Comparison of ENCODE assay signal across 26 cellular contexts in the genomic region with DNA sequence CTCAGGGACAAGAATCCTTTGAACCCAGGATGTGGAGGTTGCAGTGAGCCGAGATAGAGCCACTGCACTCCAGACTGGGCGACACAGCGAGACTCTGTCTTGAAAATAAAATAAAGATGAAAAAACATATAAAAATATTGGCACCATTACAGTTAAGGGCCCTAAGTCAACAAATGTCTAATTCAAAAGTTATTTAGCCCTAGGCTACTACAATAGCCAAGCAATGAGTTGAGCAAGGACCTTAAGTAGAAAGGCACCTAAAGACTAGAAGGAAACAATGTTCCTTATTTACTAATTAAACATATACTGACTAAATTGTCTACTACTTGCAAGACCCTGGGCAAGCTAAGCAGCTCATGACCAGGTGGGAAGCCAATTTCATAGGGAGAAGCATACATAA. TPM values are rescaled to one million over a fixed set of nuclear protein-coding genes. Genes with fewer than 3 reads are reported as not detected.
DNase-seq lines count a peak whose midpoint lies in the region; ATAC-seq, FAIRE-seq and TF ChIP-seq lines count a peak whose summit lies in the region.
"Had no signal": no experiment of that assay in that cellular context is flagged by ENCODE, and none has a peak within 500 bp of the region (broad histone marks: within the 10 kb centered on the region; RNA-seq: fewer than 3 reads in every experiment).

No MANE protein-coding gene starts in this region.

- POLR2A ChIA-PET in IMR-90 (lab: Charles Lee; ENCODE audit: unreplicated experiment) = no interaction called here

- H2AFZ ChIP-seq in IMR-90 (replicated peaks; ENCODE audit: low read length, poor library complexity) (no peak overlapping the region), keratinocyte (ENCODE audit: control insufficient read depth, low read length) (no peak overlapping the region)

- H3K4me2 ChIP-seq in IMR-90 (ENCODE audit: low read depth, low read length) = no peak overlapping the region
- peak overlapping the region; percentile 43 for H3K4me2 ChIP-seq in keratinocyte (ENCODE audit: control insufficient read depth, extremely low read depth, insufficient read depth, low read depth, low read length)

- dilution Hi-C loops in IMR-90 (cut with HindIII; ENCODE audit: low sequenced_read_pairs, unreplicated experiment) (no loop called here), keratinocyte (cut with MboI; ENCODE audit: extremely low pct_ligation_motif_present, low sequenced_read_pairs) (no loop called here)

- H3K27ac ChIP-seq in 22Rv1 = peak overlapping the region; percentile 53
- no peak overlapping the region for H3K27ac ChIP-seq in IMR-90 (ENCODE audit: insufficient read depth, low read length)
- H3K27ac ChIP-seq in keratinocyte (ENCODE audit: control insufficient read depth, insufficient read depth, low read length) = no peak overlapping the region
- H3K27ac ChIP-seq: SJCRH30 had no signal

- H2BK15ac ChIP-seq in IMR-90 (ENCODE audit: low read depth, low read length) = no peak overlapping the region

- no peak overlapping the region for H4K91ac ChIP-seq in IMR-90 (ENCODE audit: insufficient read depth, low read depth, low read length)

- H3K56ac ChIP-seq in IMR-90 (ENCODE audit: extremely low read depth, insufficient read depth, low read length) = no peak overlapping the region

- no peak overlapping the region for H2BK5ac ChIP-seq in IMR-90 (ENCODE audit: low read depth, low read length, poor library complexity, severe bottlenecking)

- H3K4me3 ChIP-seq in IMR-90 (ENCODE audit: insufficient read depth, low read depth, low read length) (no peak overlapping the region), keratinocyte (ENCODE audit: control insufficient read depth in 2 of 3, extremely low read depth in 1 of 3, insufficient read depth in 2 of 3, low read depth in 1 of 3, low read length in 3 of 3) (no peak overlapping the region)
- H3K4me3 ChIP-seq: SJCRH30 had no signal

- H2AK5ac ChIP-seq in IMR-90 (ENCODE audit: low read depth, low read length) = no peak overlapping the region

- CTCF ChIA-PET in IMR-90 (lab: Yijun Ruan, JAX) = no interaction called here

- no peak overlapping the region for H2BK20ac ChIP-seq in IMR-90 (ENCODE audit: low read depth, low read length)

- TF ChIP-seq RAD21 in IMR-90 (IDR thresholded peaks at IDR 0.05; ENCODE audit: low read length) = no peak

- H3K9me3 Mint-ChIP-seq in brain = peaks cover 0 to 5% (median 4%) of the 10 kb centered on the region in 5 experiments
- H3K9me3 Mint-ChIP-seq: CD8-positive, alpha-beta T cell; mesothelial cell of epicardium; T-helper 2 cell treated with Interferon-gamma antibody and Interleukin-4, amounts not matched to agents 5 μg/mL and 100 μg/mL, for 36 hours had no signal

- H4K20me1 ChIP-seq in IMR-90 (ENCODE audit: insufficient read depth, low read length) = peaks cover 3% of the 10 kb centered on the region; the same call in 1 of the 2 replicates
- H4K20me1 ChIP-seq in keratinocyte (ENCODE audit: control insufficient read depth, extremely low read depth, insufficient read depth, low read length) = no peaks in the 10 kb centered on the region

- H3K9ac ChIP-seq in IMR-90 (ENCODE audit: low read depth, low read length) = no peak overlapping the region
- no peak overlapping the region for H3K9ac ChIP-seq in keratinocyte (ENCODE audit: control insufficient read depth, extremely low read depth, insufficient read depth, low read length)

- peak overlapping the region in 2 of 5 experiments; percentile 65 to 75 for H3K27ac Mint-ChIP-seq in brain
- H3K27ac Mint-ChIP-seq: CD8-positive, alpha-beta T cell; mesothelial cell of epicardium; T-helper 2 cell treated with Interferon-gamma antibody and Interleukin-4, amounts not matched to agents 5 μg/mL and 100 μg/mL, for 36 hours had no signal

- H4K5ac ChIP-seq in IMR-90 (ENCODE audit: low read depth, low read length) = no peak overlapping the region

- no TSS peak for BruUV-seq in IMR-90 (replicated peaks; lab: Mats Ljungman, UMichigan)

- H3K4me1 ChIP-seq in IMR-90 (ENCODE audit: control insufficient read depth, insufficient read depth, low read length) (no peaks in the 10 kb centered on the region; the same call in 1 of the 2 replicates), keratinocyte (ENCODE audit: control insufficient read depth, extremely low read depth, insufficient read depth, low read length) (peaks cover 5% of the 10 kb centered on the region)
- H3K4me1 ChIP-seq: SJCRH30 had no signal

- no peak overlapping the region for H2AK9ac ChIP-seq in IMR-90 (replicated peaks; ENCODE audit: low read depth, low read length, poor library complexity)

- no peak overlapping the region for H3K4ac ChIP-seq in IMR-90 (ENCODE audit: low read depth, low read length)

- in situ Hi-C loops in IMR-90 (cut with MboI; ENCODE audit: low sequenced_read_pairs) = no loop called here

- peaks cover 6 to 12% of the 10 kb centered on the region in 2 experiments; a peak in 3 of 4 replicates for H3K79me1 ChIP-seq in IMR-90 (ENCODE audit: low read depth in 1 of 2, low read length in 2 of 2)

- H3K79me2 ChIP-seq in keratinocyte (ENCODE audit: control insufficient read depth, insufficient read depth, low read length) = no peaks in the 10 kb centered on the region

- peaks cover 18% of the 10 kb centered on the region for H3K27me3 Mint-ChIP-seq in brain

- intact Hi-C loops in IMR-90 (cut with micrococcal nuclease) = no loop called here

- no peak overlapping the region for H3K18ac ChIP-seq in IMR-90 (ENCODE audit: low read depth, low read length)

- H3K4me3 Mint-ChIP-seq in brain = peak overlapping the region; percentile 90 to 99 (median 97)
- H3K4me3 Mint-ChIP-seq: CD8-positive, alpha-beta T cell; T-helper 2 cell treated with Interferon-gamma antibody and Interleukin-4, amounts not matched to agents 5 μg/mL and 100 μg/mL, for 36 hours had no signal

- DNase-seq in IMR-90 (peak; percentile 38), keratinocyte (ENCODE audit: low read depth, low spot score) (no peak), SHP77 treated with DMSO at 0.1 percent for 48 hours (lab: John Stamatoyannopoulos, UW) (no peak)
- DNase-seq in activated T-cell treated with anti-CD3 and anti-CD28 coated beads, Interleukin-2, amount 50 U/mL, for 1 hour = no peak
- DNase-seq: activated CD4-positive, alpha-beta T cell treated with anti-CD3 and anti-CD28 coated beads for 1 hour; activated effector memory CD4-positive, alpha-beta T cell treated with Interleukin-2 at 50 U/mL for 16 hours; amniotic stem cell; CD8-positive, alpha-beta T cell; MM.1S; NCI-H1694; NCI-H446; SJCRH30; stimulated activated CD4-positive, alpha-beta T cell treated with anti-CD3 and anti-CD28 coated beads, Interleukin-2, amount 100 ng/mL, for 24 hours; substantia nigra had no signal

- H3K4me1 Mint-ChIP-seq in brain = peaks cover 46% of the 10 kb centered on the region

- H3K14ac ChIP-seq in IMR-90 (replicated peaks; ENCODE audit: low read depth, low read length) = no peak overlapping the region; the same call in 1 of the 2 replicates

- TF ChIP-seq POLR2A in IMR-90 (IDR thresholded peaks at IDR 0.05; ENCODE audit: low read depth, low read length) = no peak

- H3K36me3 Mint-ChIP-seq in brain = peaks cover 17% of the 10 kb centered on the region
- H3K36me3 Mint-ChIP-seq: mesothelial cell of epicardium had no signal

- no peak for FAIRE-seq in keratinocyte (lab: Jason Lieb, UNC)
- FAIRE-seq: colon, endometrium, HTR-8/SVneo had no signal

- ATAC-seq in IMR-90 (ENCODE audit: low read depth) (no peak), GM19463 (IDR thresholded peaks at IDR 0.05; ENCODE audit: unreplicated experiment) (no peak), GM19328 (IDR thresholded peaks at IDR 0.05; ENCODE audit: unreplicated experiment) (no peak)
- ATAC-seq: CD8-positive, alpha-beta T cell; HCT116; sciatic nerve had no signal

- no peak overlapping the region for H4K8ac ChIP-seq in IMR-90 (ENCODE audit: low read depth in 2 of 2, low read length in 2 of 2)

- no peak overlapping the region for H2BK120ac ChIP-seq in IMR-90 (ENCODE audit: low read depth, low read length)

- H3K27me3 ChIP-seq in IMR-90 (ENCODE audit: control insufficient read depth, insufficient read depth, low read length) (no peaks in the 10 kb centered on the region), keratinocyte (ENCODE audit: control insufficient read depth, extremely low read depth, insufficient read depth, low read length) (peaks cover 5% of the 10 kb centered on the region)
- H3K27me3 ChIP-seq: SJCRH30 had no signal

- no peaks in the 10 kb centered on the region for H3K9me1 ChIP-seq in IMR-90 (ENCODE audit: insufficient read depth, low read length)
- no peaks in the 10 kb centered on the region for H3K9me1 ChIP-seq in keratinocyte (ENCODE audit: control insufficient read depth, extremely low read depth, insufficient read depth, low read length)

- H3K23ac ChIP-seq in IMR-90 (ENCODE audit: low read depth, low read length) = no peak overlapping the region

- no peaks in the 10 kb centered on the region for H3K9me3 ChIP-seq in IMR-90 (ENCODE audit: control insufficient read depth, insufficient read depth, low read length)
- no peaks in the 10 kb centered on the region for H3K9me3 ChIP-seq in keratinocyte (ENCODE audit: control insufficient read depth, low read depth, low read length)
- H3K9me3 ChIP-seq: SJCRH30 had no signal

- no CpG with 5 or more reads among the region's 3 CpGs for WGBS in IMR-90 (ENCODE audit: extremely low coverage in 2 of 2, insufficient read length in 1 of 2), 2 experiments

- TF ChIP-seq CTCF in 22Rv1 (IDR thresholded peaks at IDR 0.05) (no peak), IMR-90 (conservative IDR thresholded peaks at IDR 0.05; ENCODE audit: low read depth, low read length) (no peak), brain (conservative IDR thresholded peaks at IDR 0.05) (no peak), keratinocyte (optimal IDR thresholded peaks at IDR 0.05 in 1 of 3, IDR thresholded peaks at IDR 0.05 in 1 of 3, conservative IDR thresholded peaks at IDR 0.05 in 1 of 3; ENCODE audit: extremely low read depth in 1 of 3, insufficient read depth in 2 of 3, low read length in 3 of 3) (no peak)

- H3K36me3 ChIP-seq in IMR-90 (ENCODE audit: control insufficient read depth, insufficient read depth, low read length) (no peaks in the 10 kb centered on the region), keratinocyte (ENCODE audit: control insufficient read depth in 2 of 2, extremely low read depth in 1 of 2, insufficient read depth in 2 of 2, low read length in 2 of 2) (no peaks in the 10 kb centered on the region)
- H3K36me3 ChIP-seq: SJCRH30 had no signal

RNA-seq across cellular contexts. Expression of gene PIK3R3, which starts 4.1 kb away (rescaled TPM):
- total RNA-seq in IMR-90 (2012; rRNA removed) = 9.9 and 14.7 TPM in 2 replicates
- 4.3 and 5.3 TPM in 2 replicates for polyA plus RNA-seq in IMR-90 (2012; rRNA removed)
- polyA plus RNA-seq in IMR-90 (2012; cell fraction: cytosol; rRNA removed) = 1.7 and 2.0 TPM in 2 replicates
- polyA plus RNA-seq in IMR-90 (2012; cell fraction: nucleus; rRNA removed; ENCODE audit: low replicate concordance) = 1.6 and 6.0 TPM in 2 replicates
- polyA plus RNA-seq in brain (ENCODE audit: insufficient read depth, low read depth, low replicate concordance) = 43.0 TPM
- polyA plus RNA-seq in keratinocyte = 6.8 to 11.9 TPM (median 11.7 TPM) in 3 replicates
- polyA plus RNA-seq in keratinocyte (2011; ENCODE audit: low read depth) = 1.7 TPM
- 6.5 and 9.3 TPM in 2 replicates for polyA plus RNA-seq in keratinocyte (2011; cell fraction: cytosol; rRNA removed)
- polyA plus RNA-seq in keratinocyte (2011; cell fraction: nucleus; rRNA removed) = 10.5 and 12.5 TPM in 2 replicates
- polyA plus RNA-seq in keratinocyte (2012; ENCODE audit: low replicate concordance) = 2.9 and 9.7 TPM in 2 replicates
- polyA minus RNA-seq in keratinocyte = 6.6 to 22.0 TPM (median 16.7 TPM) in 3 replicates
- 10.0 TPM for polyA minus RNA-seq in keratinocyte (2011; cell fraction: cytosol; rRNA and poly(A)+ RNA removed)
- polyA minus RNA-seq in keratinocyte (2011; cell fraction: nucleus; rRNA and poly(A)+ RNA removed) = 11.1 and 21.7 TPM in 2 replicates

RNA-seq across cellular contexts. Expression of gene TSPAN1, which starts 46.6 kb away (rescaled TPM):
- 0.18 TPM in 1 of 2 replicates, not detected in the other for total RNA-seq in IMR-90 (2012; rRNA removed)
- polyA plus RNA-seq in IMR-90 (2012; rRNA removed) (0.82 and 0.89 TPM in 2 replicates), brain (ENCODE audit: insufficient read depth, low read depth, low replicate concordance) (9.4 TPM), keratinocyte (312 to 376 TPM (median 362 TPM) in 3 replicates)
- 0.08 and 0.44 TPM in 2 replicates for polyA plus RNA-seq in IMR-90 (2012; cell fraction: cytosol; rRNA removed)
- polyA plus RNA-seq in IMR-90 (2012; cell fraction: nucleus; rRNA removed; ENCODE audit: low replicate concordance) = 0.55 and 1.1 TPM in 2 replicates
- polyA plus RNA-seq in keratinocyte (2011; ENCODE audit: low read depth) = 86.1 TPM
- polyA plus RNA-seq in keratinocyte (2011; cell fraction: cytosol; rRNA removed) = 402 and 490 TPM in 2 replicates
- polyA plus RNA-seq in keratinocyte (2011; cell fraction: nucleus; rRNA removed) = 869 and 873 TPM in 2 replicates
- polyA plus RNA-seq in keratinocyte (2012; ENCODE audit: low replicate concordance) = 85.3 and 177 TPM in 2 replicates
- polyA minus RNA-seq in keratinocyte = 327 to 474 TPM (median 467 TPM) in 3 replicates
- 249 TPM for polyA minus RNA-seq in keratinocyte (2011; cell fraction: cytosol; rRNA and poly(A)+ RNA removed)
- 322 and 407 TPM in 2 replicates for polyA minus RNA-seq in keratinocyte (2011; cell fraction: nucleus; rRNA and poly(A)+ RNA removed)
- total RNA-seq: CD8-positive, alpha-beta T cell; SJCRH30 had no signal

RNA-seq across cellular contexts. Expression of gene P3R3URF, which starts 48.0 kb away (rescaled TPM):
- not detected in 2 replicates for total RNA-seq in IMR-90 (2012; rRNA removed)
- polyA plus RNA-seq in IMR-90 (2012; rRNA removed) (not detected in 2 replicates), brain (ENCODE audit: insufficient read depth, low read depth, low replicate concordance) (not detected), keratinocyte (not detected in 3 replicates)
- not detected in 2 replicates for polyA plus RNA-seq in IMR-90 (2012; cell fraction: cytosol; rRNA removed)
- not detected in 2 replicates for polyA plus RNA-seq in IMR-90 (2012; cell fraction: nucleus; rRNA removed; ENCODE audit: low replicate concordance)
- not detected for polyA plus RNA-seq in keratinocyte (2011; ENCODE audit: low read depth)
- not detected in 2 replicates for polyA plus RNA-seq in keratinocyte (2011; cell fraction: cytosol; rRNA removed)
- polyA plus RNA-seq in keratinocyte (2011; cell fraction: nucleus; rRNA removed) = not detected in 2 replicates
- polyA plus RNA-seq in keratinocyte (2012; ENCODE audit: low replicate concordance) = not detected in 2 replicates
- polyA minus RNA-seq in keratinocyte = not detected in 3 replicates
- polyA minus RNA-seq in keratinocyte (2011; cell fraction: cytosol; rRNA and poly(A)+ RNA removed) = not detected
- not detected in 2 replicates for polyA minus RNA-seq in keratinocyte (2011; cell fraction: nucleus; rRNA and poly(A)+ RNA removed)
- total RNA-seq: CD8-positive, alpha-beta T cell; mesothelial cell of epicardium; sciatic nerve; SJCRH30 had no signal
- polyA plus RNA-seq: AG04450 had no signal
